ENCODE assay signal across 8 cellular contexts in the genomic region with DNA sequence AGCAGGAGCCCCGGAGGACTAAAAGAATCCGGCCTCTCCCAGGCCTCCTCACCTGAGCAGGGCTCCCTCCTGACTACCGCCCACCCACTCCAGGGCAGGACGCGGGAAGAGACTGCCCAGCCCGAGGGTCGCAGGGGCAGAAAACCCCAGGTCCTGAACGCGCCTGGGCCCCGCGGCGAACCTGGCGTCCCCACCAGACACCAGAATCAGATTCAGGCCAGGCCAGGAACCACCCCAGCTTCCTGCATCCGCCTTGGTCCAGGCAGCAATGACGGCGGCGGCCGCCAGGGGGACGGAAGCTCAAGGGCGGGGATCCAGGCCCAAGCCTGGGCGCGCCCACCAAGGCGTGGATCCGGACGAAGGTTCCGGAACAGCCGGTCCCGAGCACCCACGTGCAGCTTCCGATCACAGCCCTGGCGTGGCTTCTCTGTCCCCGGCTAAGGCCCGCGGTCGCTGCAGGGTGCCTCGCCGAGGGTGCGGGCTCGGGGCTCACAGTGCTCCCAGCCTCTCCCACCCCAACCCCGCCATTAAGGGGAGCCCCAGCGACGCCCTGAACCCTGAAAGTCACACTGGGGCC. TPM values are rescaled to one million over a fixed set of nuclear protein-coding genes. Genes with fewer than 3 reads are reported as not detected.
A peak's percentile ranks its signal among the peaks of the same experiment; 100 is the strongest.
DNase-seq lines count a peak whose midpoint lies in the region; ATAC-seq and TF ChIP-seq lines count a peak whose summit lies in the region.

No MANE protein-coding gene starts in this region.

- 68% methylated on average over 22 of the region's 42 CpGs for WGBS in SK-N-SH (ENCODE audit: low lambda C conversion rate)

- H3K4me3 Mint-ChIP-seq in CD8-positive, alpha-beta memory T cell = peak overlapping the region; percentile 53 to 66 (median 60)
- H3K4me3 Mint-ChIP-seq in activated naive CD8-positive, alpha-beta T cell treated with anti-CD3 and anti-CD28 coated beads for 36 hours = peak overlapping the region; percentile 29

- no peaks in the 10 kb centered on the region for H3K9me3 Mint-ChIP-seq in CD8-positive, alpha-beta memory T cell
- H3K9me3 Mint-ChIP-seq in activated naive CD8-positive, alpha-beta T cell treated with anti-CD3 and anti-CD28 coated beads for 36 hours = no peaks in the 10 kb centered on the region

- H4K20me1 ChIP-seq in SK-N-SH (ENCODE audit: insufficient read depth) = no peaks in the 10 kb centered on the region

- peaks cover 6 to 10% (median 7%) of the 10 kb centered on the region in 3 donors for H3K4me1 Mint-ChIP-seq in CD8-positive, alpha-beta memory T cell
- H3K4me1 Mint-ChIP-seq in activated naive CD8-positive, alpha-beta T cell treated with anti-CD3 and anti-CD28 coated beads for 36 hours = peaks cover 3% of the 10 kb centered on the region

- POLR2A ChIA-PET in CD8-positive, alpha-beta memory T cell (lab: Charles Lee) = interaction anchor here (1.0 to 1.6 kb wide), 6 partner anchors 35 to 161 kb away, joined by 5 to 17 read pairs (median 6); a partner anchor contains a TSS
- POLR2A ChIA-PET in SK-N-SH (lab: Yijun Ruan, JAX) = no interaction called here

- peak overlapping the region; percentile 63 to 94 (median 88) for H3K27ac Mint-ChIP-seq in CD8-positive, alpha-beta memory T cell
- no peak overlapping the region for H3K27ac Mint-ChIP-seq in activated naive CD8-positive, alpha-beta T cell treated with anti-CD3 and anti-CD28 coated beads for 36 hours

- no peaks in the 10 kb centered on the region for H3F3A ChIP-seq in SK-N-SH (replicated peaks; ENCODE audit: insufficient read depth)

- TF ChIP-seq CTCF in SK-N-SH (IDR thresholded peaks at IDR 0.05) (peak; percentile 49), cardiac muscle cell (IDR thresholded peaks at IDR 0.05; ENCODE audit: low read depth, low read length) (peak; percentile 66), tibial artery (IDR thresholded peaks at IDR 0.05) (peak; percentile 78 to 83)

- no peaks in the 10 kb centered on the region for H3K27me3 Mint-ChIP-seq in CD8-positive, alpha-beta memory T cell
- no peaks in the 10 kb centered on the region for H3K27me3 Mint-ChIP-seq in activated naive CD8-positive, alpha-beta T cell treated with anti-CD3 and anti-CD28 coated beads for 36 hours

- peak; percentile 86 to 93 (median 91) for DNase-seq in CD8-positive, alpha-beta memory T cell
- DNase-seq in SK-N-SH = peak; percentile 83
- peak; percentile 85 for DNase-seq in activated naive CD8-positive, alpha-beta T cell treated with anti-CD3 and anti-CD28 coated beads for 36 hours
- peak; percentile 62 to 92 for DNase-seq in cardiac muscle cell (ENCODE audit: low read depth in 1 of 2, low spot score in 1 of 2)
- peak; percentile 98 for DNase-seq in posterior vena cava (ENCODE audit: low spot score)
- peak; percentile 86 to 89 for DNase-seq in tibial artery
- DNase-seq in NCI-H2029 (lab: John Stamatoyannopoulos, UW) = no peak

- H3K4me2 ChIP-seq in SK-N-SH = no peak overlapping the region

- no peak overlapping the region for H3K4me3 ChIP-seq in CD8-positive, alpha-beta memory T cell (ENCODE audit: low read length)
- H3K4me3 ChIP-seq in SK-N-SH (ENCODE audit: low read depth in 2 of 2, low read length in 1 of 2) = no peak overlapping the region; a peak in 1 of 4 replicates
- H3K4me3 ChIP-seq in cardiac muscle cell = no peak overlapping the region
- H3K4me3 ChIP-seq in tibial artery = peak overlapping the region; percentile 34 to 44

- ATAC-seq in GM21786 (IDR thresholded peaks at IDR 0.05; ENCODE audit: unreplicated experiment) = peak; percentile 53

- H3K4me1 ChIP-seq in CD8-positive, alpha-beta memory T cell (ENCODE audit: insufficient read depth, low read length) = peaks cover 6% of the 10 kb centered on the region
- no peaks in the 10 kb centered on the region for H3K4me1 ChIP-seq in SK-N-SH (ENCODE audit: control insufficient read depth in 1 of 2, insufficient read depth in 2 of 2, low read depth in 1 of 2, low read length in 1 of 2)
- H3K4me1 ChIP-seq in cardiac muscle cell (ENCODE audit: low read depth) = no peaks in the 10 kb centered on the region
- H3K4me1 ChIP-seq in tibial artery = peaks cover 0 to 9% (median 3%) of the 10 kb centered on the region in 4 donors

- no peak overlapping the region for H3K9ac ChIP-seq in SK-N-SH

- H3K36me3 Mint-ChIP-seq in CD8-positive, alpha-beta memory T cell = no peaks in the 10 kb centered on the region
- no peaks in the 10 kb centered on the region for H3K36me3 Mint-ChIP-seq in activated naive CD8-positive, alpha-beta T cell treated with anti-CD3 and anti-CD28 coated beads for 36 hours

- no peak overlapping the region for H3K27ac ChIP-seq in CD8-positive, alpha-beta memory T cell (ENCODE audit: low read depth, low read length)
- H3K27ac ChIP-seq in SK-N-SH (ENCODE audit: low read depth in 2 of 2, low read length in 1 of 2) (no peak overlapping the region), cardiac muscle cell (no peak overlapping the region), tibial artery (peak overlapping the region in 1 of 2 donors; percentile 37)

- H3K79me2 ChIP-seq in SK-N-SH (ENCODE audit: insufficient read depth) = no peaks in the 10 kb centered on the region

- no peak overlapping the region for H2AFZ ChIP-seq in SK-N-SH (ENCODE audit: low read depth)

- peak; percentile 27 for TF ChIP-seq RAD21 in SK-N-SH (IDR thresholded peaks at IDR 0.05; ENCODE audit: low read length)

- intact Hi-C loops in posterior vena cava (cut with DNase I) = no loop called here
- intact Hi-C loops in tibial artery (cut with DNase I; ENCODE audit: low total_unique reads) = loop anchor here (10.0 kb wide), 1 partner anchor 105 kb away; a partner anchor contains a TSS

- TF ChIP-seq EP300 in SK-N-SH (IDR thresholded peaks at IDR 0.05; ENCODE audit: borderline replicate concordance in 1 of 2, low read depth in 1 of 2, low read length in 1 of 2) = no peak

- H3K9me3 ChIP-seq in CD8-positive, alpha-beta memory T cell (ENCODE audit: low read length) = no peaks in the 10 kb centered on the region
- H3K9me3 ChIP-seq in SK-N-SH = no peaks in the 10 kb centered on the region
- H3K9me3 ChIP-seq in cardiac muscle cell (ENCODE audit: low read depth) = no peaks in the 10 kb centered on the region
- H3K9me3 ChIP-seq in tibial artery = no peaks in the 10 kb centered on the region

- no peaks in the 10 kb centered on the region for H3K36me3 ChIP-seq in CD8-positive, alpha-beta memory T cell (ENCODE audit: insufficient read depth, low read length)
- no peaks in the 10 kb centered on the region for H3K36me3 ChIP-seq in SK-N-SH (replicated peaks in 1 of 2; ENCODE audit: control insufficient read depth in 1 of 2, insufficient read depth in 2 of 2, low read length in 1 of 2)
- no peaks in the 10 kb centered on the region for H3K36me3 ChIP-seq in cardiac muscle cell
- H3K36me3 ChIP-seq in tibial artery = no peaks in the 10 kb centered on the region

- H3K9me2 ChIP-seq in SK-N-SH = no peaks in the 10 kb centered on the region

- CTCF ChIA-PET in CD8-positive, alpha-beta memory T cell (lab: Charles Lee) = interaction anchor here (0.7 to 1.7 kb wide), 29 partner anchors 8 to 367 kb away, joined by 3 to 14 read pairs (median 4); a partner anchor contains a TSS
- CTCF ChIA-PET in SK-N-SH (lab: Yijun Ruan, JAX) = interaction anchor here (0.6 to 1.7 kb wide), 7 partner anchors 13 to 161 kb away, joined by 3 to 13 read pairs (median 3); a partner anchor contains a TSS

- H3K27me3 ChIP-seq in CD8-positive, alpha-beta memory T cell (ENCODE audit: insufficient read depth, low read length, poor library complexity, severe bottlenecking) = no peaks in the 10 kb centered on the region
- H3K27me3 ChIP-seq in SK-N-SH (ENCODE audit: insufficient read depth) (no peaks in the 10 kb centered on the region), cardiac muscle cell (no peaks in the 10 kb centered on the region), tibial artery (no peaks in the 10 kb centered on the region)

TF ChIP-seq in SK-N-SH, 30 proteins besides CTCF, POLR2A, EP300 and RAD21 (continues in another document):
- TF ChIP-seq JUND (IDR thresholded peaks at IDR 0.05) = no peak

RNA-seq across cellular contexts. Expression of a gene that starts 3.6 kb away (rescaled TPM):
- not detected for total RNA-seq in CD8-positive, alpha-beta memory T cell
- polyA plus RNA-seq in CD8-positive, alpha-beta memory T cell = not detected
- polyA plus RNA-seq in SK-N-SH (2012; rRNA removed) = not detected in 2 replicates
- polyA plus RNA-seq in SK-N-SH (2012; cell fraction: cytosol; rRNA removed) = not detected in 2 replicates
- not detected in 2 replicates for polyA plus RNA-seq in SK-N-SH (2012; cell fraction: nucleus; rRNA removed)
- total RNA-seq in activated naive CD8-positive, alpha-beta T cell treated with anti-CD3 and anti-CD28 coated beads for 36 hours = not detected
- total RNA-seq in cardiac muscle cell = not detected in 2 replicates
- not detected in 2 replicates for polyA plus RNA-seq in cardiac muscle cell
- total RNA-seq in posterior vena cava = not detected

RNA-seq across cellular contexts. Expression of a gene that starts 19.3 kb away (rescaled TPM):
- total RNA-seq in CD8-positive, alpha-beta memory T cell = not detected
- not detected for polyA plus RNA-seq in CD8-positive, alpha-beta memory T cell
- polyA plus RNA-seq in SK-N-SH (2012; rRNA removed) = not detected in 2 replicates
- not detected in 2 replicates for polyA plus RNA-seq in SK-N-SH (2012; cell fraction: cytosol; rRNA removed)
- polyA plus RNA-seq in SK-N-SH (2012; cell fraction: nucleus; rRNA removed) = not detected in 2 replicates
- not detected for total RNA-seq in activated naive CD8-positive, alpha-beta T cell treated with anti-CD3 and anti-CD28 coated beads for 36 hours
- not detected in 2 replicates for total RNA-seq in cardiac muscle cell
- not detected in 2 replicates for polyA plus RNA-seq in cardiac muscle cell
- total RNA-seq in posterior vena cava = not detected

RNA-seq across cellular contexts. Expression of a gene that starts 25.4 kb away (rescaled TPM):
- total RNA-seq in CD8-positive, alpha-beta memory T cell = 1 to 10 TPM; 5.2 to 5.3 TPM
- 19.5 TPM for polyA plus RNA-seq in CD8-positive, alpha-beta memory T cell
- polyA plus RNA-seq in SK-N-SH (2012; rRNA removed) (1.7 and 3.0 TPM in 2 replicates), cardiac muscle cell (1.3 and 3.4 TPM in 2 replicates)
- polyA plus RNA-seq in SK-N-SH (2012; cell fraction: cytosol; rRNA removed) = 0.48 and 0.50 TPM in 2 replicates
- polyA plus RNA-seq in SK-N-SH (2012; cell fraction: nucleus; rRNA removed) = 14.5 and 19.0 TPM in 2 replicates
- total RNA-seq in activated naive CD8-positive, alpha-beta T cell treated with anti-CD3 and anti-CD28 coated beads for 36 hours = 1 to 10 TPM; 3.8 to 3.9 TPM
- total RNA-seq in cardiac muscle cell (1.6 and 10.9 TPM in 2 replicates), posterior vena cava (1 to 10 TPM; 1.9 to 2.9 TPM)

RNA-seq across cellular contexts. Expression of a gene that starts 43.0 kb away (rescaled TPM):
- total RNA-seq in CD8-positive, alpha-beta memory T cell = 1 to 10 TPM; 1.2 to 1.8 TPM
- 0.44 TPM for polyA plus RNA-seq in CD8-positive, alpha-beta memory T cell
- 0.21 and 0.58 TPM in 2 replicates for polyA plus RNA-seq in SK-N-SH (2012; rRNA removed)
- polyA plus RNA-seq in SK-N-SH (2012; cell fraction: cytosol; rRNA removed) = 0.03 TPM in 1 of 2 replicates, not detected in the other
- polyA plus RNA-seq in SK-N-SH (2012; cell fraction: nucleus; rRNA removed) = 1.0 and 2.4 TPM in 2 replicates
- under 1 TPM; 0.33 to 0.56 TPM for total RNA-seq in activated naive CD8-positive, alpha-beta T cell treated with anti-CD3 and anti-CD28 coated beads for 36 hours
- 0.46 and 1.0 TPM in 2 replicates for total RNA-seq in cardiac muscle cell
- 0.50 and 2.0 TPM in 2 replicates for polyA plus RNA-seq in cardiac muscle cell
- total RNA-seq in posterior vena cava = under 1 TPM in 1 of 2 donors, not detected in 1; 0.86 TPM

Comparison
In these comparisons a context has a peak if more than half of its experiments do, and no peak if none do; other contexts are left out.
1. H3K4me3 ChIP-seq: peak in tibial artery (2 of 2); none in CD8-positive, alpha-beta memory T cell (single experiment), SK-N-SH (0 of 2) and cardiac muscle cell (single experiment).
2. Peak in every context shown above with its lines, with median percentiles within 50 percentile points of each other: CTCF ChIP-seq.